ENCODE assay signal across 9 cellular contexts in the genomic region with DNA sequence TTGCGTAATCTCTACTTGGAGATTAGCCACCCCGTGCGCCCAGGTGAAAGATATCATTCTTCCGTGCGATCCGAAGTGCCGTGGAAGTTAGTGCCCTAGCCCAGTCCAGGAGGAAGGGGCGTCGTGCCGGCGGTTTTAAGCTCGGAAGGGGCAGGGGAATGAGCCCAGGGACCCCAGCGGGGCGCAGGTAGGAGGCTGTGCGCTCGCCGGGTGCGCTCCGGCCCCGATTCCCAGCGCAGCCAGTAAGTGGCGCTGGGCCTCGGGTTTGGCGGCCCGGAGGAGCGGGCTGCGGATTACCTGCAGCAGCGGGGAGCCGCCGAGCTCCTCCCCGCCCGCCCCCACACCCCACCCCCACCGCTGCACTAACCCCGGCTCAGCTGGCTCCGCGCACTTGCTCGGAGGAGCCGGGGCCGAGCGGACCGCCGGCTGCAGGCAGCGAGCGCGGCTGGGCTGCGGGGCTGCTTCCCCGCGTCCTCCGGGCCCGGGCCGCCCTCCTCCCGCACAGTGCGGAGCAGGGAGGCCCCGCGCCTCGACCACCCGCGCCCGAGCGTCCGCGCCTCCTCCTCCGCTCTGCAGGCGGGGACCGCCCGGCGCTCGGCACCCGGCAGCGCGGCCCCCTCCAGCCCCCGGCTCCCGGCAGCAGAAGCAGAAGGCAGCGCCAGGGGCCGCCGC. TPM values are rescaled to one million over a fixed set of nuclear protein-coding genes. Genes with fewer than 3 reads are reported as not detected.
DNase-seq lines count a peak whose midpoint lies in the region; ATAC-seq, FAIRE-seq and TF ChIP-seq lines count a peak whose summit lies in the region.
"Had no signal": no experiment of that assay in that cellular context is flagged by ENCODE, and none has a peak within 500 bp of the region (broad histone marks: within the 10 kb centered on the region; RNA-seq: fewer than 3 reads in every experiment).

A gene (plus strand): TSS at position 390 of the 672 bp plus-strand sequence. CDS start 338 bp downstream, outside the sequence.

- peaks cover 47% of the 10 kb centered on the region for H3K27me3 ChIP-seq in HUES64 (ENCODE audit: insufficient read depth, low read length)
- H3K27me3 ChIP-seq in smooth muscle cell (ENCODE audit: low read depth): peaks cover 74% of the 10 kb centered on the region

- no peaks in the 10 kb centered on the region for H3K36me3 ChIP-seq in HUES64 (ENCODE audit: insufficient read depth, low read length)
- H3K36me3 ChIP-seq in smooth muscle cell (ENCODE audit: low read depth): no peaks in the 10 kb centered on the region

- H3K27ac ChIP-seq in HUES64 (ENCODE audit: low read depth, low read length): no peak within 1 kb of the TSS
- no peak within 1 kb of the TSS for H3K27ac ChIP-seq in smooth muscle cell (ENCODE audit: low read depth)
- H3K27ac ChIP-seq: epithelial cell of prostate had no signal

- peak within 1 kb of the TSS; percentile 62 for H3K4me3 Mint-ChIP-seq in activated T-helper 2 cell treated with anti-CD3 and anti-CD28 coated beads, Interferon-gamma antibody, Interleukin-2, Interleukin-4, amounts not matched to agents 10 μg/mL and 5 μg/mL and 100 μg/mL, durations not matched to agents 14 hours and 24 hours and 36 hours (ENCODE audit: low read depth)
- H3K4me3 Mint-ChIP-seq in natural killer cell treated with Interleukin-12 subunit alpha and Interleukin-12 subunit beta and Interleukin-15 and Interleukin-18, amount 100 ng/mL, for 72 hours: no peak within 1 kb of the TSS

- H3F3A ChIP-seq in smooth muscle cell (ENCODE audit: low read depth): no peaks in the 10 kb centered on the region

- FAIRE-seq in RCC 7860 (lab: Jason Lieb, UNC): no peak

- H3K79me2 ChIP-seq in smooth muscle cell (ENCODE audit: low read depth): no peaks in the 10 kb centered on the region

- ATAC-seq in natural killer cell treated with Interleukin-12 subunit alpha and Interleukin-12 subunit beta and Interleukin-15 and Interleukin-18, amount 100 ng/mL, for 72 hours: no peak

- peaks cover 37% of the 10 kb centered on the region for H3K4me1 ChIP-seq in HUES64 (ENCODE audit: insufficient read depth, low read length)
- peaks cover 4% of the 10 kb centered on the region for H3K4me1 ChIP-seq in smooth muscle cell (ENCODE audit: low read depth)

- H3K27ac Mint-ChIP-seq in activated T-helper 2 cell treated with anti-CD3 and anti-CD28 coated beads, Interferon-gamma antibody, Interleukin-2, Interleukin-4, amounts not matched to agents 10 μg/mL and 5 μg/mL and 100 μg/mL, durations not matched to agents 14 hours and 24 hours and 36 hours: no peak within 1 kb of the TSS
- H3K27ac Mint-ChIP-seq in natural killer cell treated with Interleukin-12 subunit alpha and Interleukin-12 subunit beta and Interleukin-15 and Interleukin-18, amount 100 ng/mL, for 72 hours: no peak within 1 kb of the TSS

- H3K4me2 ChIP-seq in smooth muscle cell: peak within 1 kb of the TSS; percentile 93

- peak within 1 kb of the TSS; percentile 67 for H3K4me3 ChIP-seq in HUES64 (ENCODE audit: low read length)
- H3K4me3 ChIP-seq in iPS-11a (ENCODE audit: low read depth, low read length): peak within 1 kb of the TSS; percentile 40
- H3K4me3 ChIP-seq in smooth muscle cell: peak within 1 kb of the TSS; percentile 56

- no peak within 1 kb of the TSS for H2AFZ ChIP-seq in smooth muscle cell (ENCODE audit: low read depth)

- H4K20me1 ChIP-seq in smooth muscle cell (ENCODE audit: low read depth): no peaks in the 10 kb centered on the region

- no peaks in the 10 kb centered on the region for H3K9me3 Mint-ChIP-seq in activated T-helper 2 cell treated with anti-CD3 and anti-CD28 coated beads, Interferon-gamma antibody, Interleukin-2, Interleukin-4, amounts not matched to agents 10 μg/mL and 5 μg/mL and 100 μg/mL, durations not matched to agents 14 hours and 24 hours and 36 hours
- no peaks in the 10 kb centered on the region for H3K9me3 Mint-ChIP-seq in natural killer cell treated with Interleukin-12 subunit alpha and Interleukin-12 subunit beta and Interleukin-15 and Interleukin-18, amount 100 ng/mL, for 72 hours

- peak within 1 kb of the TSS; percentile 39; the same call in 1 of the 2 replicates for H3K9ac ChIP-seq in HUES64 (ENCODE audit: low read depth, low read length)
- H3K9ac ChIP-seq in smooth muscle cell (ENCODE audit: low read depth): no peak within 1 kb of the TSS

- H3K9me3 ChIP-seq in HUES64 (ENCODE audit: insufficient read depth, low read depth, low read length) (no peaks in the 10 kb centered on the region), smooth muscle cell (replicated peaks; ENCODE audit: low read depth) (no peaks in the 10 kb centered on the region)

- H3K4me1 Mint-ChIP-seq in activated T-helper 2 cell treated with anti-CD3 and anti-CD28 coated beads, Interferon-gamma antibody, Interleukin-2, Interleukin-4, amounts not matched to agents 10 μg/mL and 5 μg/mL and 100 μg/mL, durations not matched to agents 14 hours and 24 hours and 36 hours (ENCODE audit: low read depth): peaks cover 12% of the 10 kb centered on the region
- peaks cover 3 to 4% of the 10 kb centered on the region in 2 donors for H3K4me1 Mint-ChIP-seq in natural killer cell treated with Interleukin-12 subunit alpha and Interleukin-12 subunit beta and Interleukin-15 and Interleukin-18, amount 100 ng/mL, for 72 hours (ENCODE audit: low read depth in 2 of 2)

- intact Hi-C loops in activated T-helper 2 cell treated with anti-CD3 and anti-CD28 coated beads, Interferon-gamma antibody, Interleukin-2, Interleukin-4, amounts not matched to agents 10 μg/mL and 5 μg/mL and 100 μg/mL, durations not matched to agents 14 hours and 24 hours and 36 hours (cut with micrococcal nuclease): loop anchor here (10.0 kb wide), 3 partner anchors 263 to 523 kb away; no protein-coding TSS in a partner anchor

- WGBS in HUES64: 2% methylated on average over 65 of the region's 76 CpGs
- 2% methylated on average over 62 of the region's 76 CpGs for WGBS in smooth muscle cell (ENCODE audit: low lambda C conversion rate)

- H3K36me3 Mint-ChIP-seq in activated T-helper 2 cell treated with anti-CD3 and anti-CD28 coated beads, Interferon-gamma antibody, Interleukin-2, Interleukin-4, amounts not matched to agents 10 μg/mL and 5 μg/mL and 100 μg/mL, durations not matched to agents 14 hours and 24 hours and 36 hours (ENCODE audit: low read depth): no peaks in the 10 kb centered on the region
- H3K36me3 Mint-ChIP-seq in natural killer cell treated with Interleukin-12 subunit alpha and Interleukin-12 subunit beta and Interleukin-15 and Interleukin-18, amount 100 ng/mL, for 72 hours: peaks cover 4% of the 10 kb centered on the region

- DNase-seq in activated T-helper 2 cell treated with anti-CD3 and anti-CD28 coated beads, Interferon-gamma antibody, Interleukin-2, Interleukin-4, amounts not matched to agents 10 μg/mL and 5 μg/mL and 100 μg/mL, durations not matched to agents 14 hours and 24 hours and 36 hours (ENCODE audit: low spot score): no peak
- DNase-seq in smooth muscle cell (lab: John Stamatoyannopoulos, UW; ENCODE audit: unreplicated experiment) (no peak), NCI-H2029 treated with DMSO at 0.1 percent for 48 hours (lab: John Stamatoyannopoulos, UW) (no peak), NAMALWA (ENCODE audit: low spot score) (no peak), RCC 7860 (ENCODE audit: low spot score) (no peak)
- no peak for DNase-seq in natural killer cell treated with Interleukin-12 subunit alpha and Interleukin-12 subunit beta and Interleukin-15 and Interleukin-18, amount 100 ng/mL, for 72 hours (ENCODE audit: low spot score)

- peak; percentile 43 for TF ChIP-seq CTCF in smooth muscle cell (IDR thresholded peaks at IDR 0.05; ENCODE audit: borderline replicate concordance, insufficient read depth, poor library complexity, severe bottlenecking)

- H3K27me3 Mint-ChIP-seq in activated T-helper 2 cell treated with anti-CD3 and anti-CD28 coated beads, Interferon-gamma antibody, Interleukin-2, Interleukin-4, amounts not matched to agents 10 μg/mL and 5 μg/mL and 100 μg/mL, durations not matched to agents 14 hours and 24 hours and 36 hours (ENCODE audit: low read depth): peaks cover 46% of the 10 kb centered on the region
- peaks cover 18 to 26% of the 10 kb centered on the region in 2 donors for H3K27me3 Mint-ChIP-seq in natural killer cell treated with Interleukin-12 subunit alpha and Interleukin-12 subunit beta and Interleukin-15 and Interleukin-18, amount 100 ng/mL, for 72 hours

RNA-seq across cellular contexts. Expression of the gene that starts here (rescaled TPM):
- polyA plus RNA-seq in HUES64 (2013, experiment 1 of 2): 1.5 TPM
- polyA plus RNA-seq in HUES64 (2013, experiment 2 of 2): 1.8 TPM
- 8.7 and 8.8 TPM in 2 replicates for total RNA-seq in activated T-helper 2 cell treated with anti-CD3 and anti-CD28 coated beads, Interferon-gamma antibody, Interleukin-2, Interleukin-4, amounts not matched to agents 10 μg/mL and 5 μg/mL and 100 μg/mL, durations not matched to agents 14 hours and 24 hours and 36 hours
- 0.09 and 0.27 TPM in 2 replicates for total RNA-seq in smooth muscle cell
- polyA plus RNA-seq in smooth muscle cell: not detected in 2 replicates
- under 1 TPM in 1 of 2 donors, not detected in 1; 0.05 TPM for total RNA-seq in natural killer cell treated with Interleukin-12 subunit alpha and Interleukin-12 subunit beta and Interleukin-15 and Interleukin-18, amount 100 ng/mL, for 72 hours
